Comparison of ENCODE assay signal across 29 cellular contexts in the genomic region with DNA sequence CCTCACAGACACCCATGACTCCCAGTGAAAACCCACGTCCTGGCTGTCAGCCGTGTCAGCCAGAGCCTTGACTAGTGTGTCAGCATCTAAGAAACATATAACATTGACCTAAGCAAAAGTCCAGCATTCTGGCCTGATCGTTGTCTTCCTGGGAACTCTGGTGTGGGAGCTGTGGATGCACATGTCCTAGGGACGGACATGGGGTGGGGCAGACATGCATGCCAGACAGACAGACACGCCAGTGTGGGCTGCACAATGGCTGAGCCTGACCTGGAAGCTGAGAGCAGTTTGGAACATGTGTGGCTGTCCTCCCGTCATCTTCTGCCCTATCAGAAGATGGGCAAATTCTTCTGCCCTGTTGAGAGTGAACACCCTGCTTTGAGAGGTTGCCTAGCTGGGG.
A peak's percentile ranks its signal among the peaks of the same experiment; 100 is the strongest.
DNase-seq lines count a peak whose midpoint lies in the region; ATAC-seq and TF ChIP-seq lines count a peak whose summit lies in the region.
"Had no signal": no experiment of that assay in that cellular context is flagged by ENCODE, and none has a peak within 500 bp of the region (broad histone marks: within the 10 kb centered on the region; RNA-seq: fewer than 3 reads in every experiment).

No MANE protein-coding gene starts in this region.

- DNase-seq in activated T-cell treated with anti-CD3 and anti-CD28 coated beads, Interleukin-2, amount 50 U/mL, for 72 hours: no peak
- DNase-seq in activated T-cell treated with anti-CD3 and anti-CD28 coated beads for 4 hours (no peak), naive B cell (no peak), ureter (ENCODE audit: low spot score) (peak; percentile 36), stomach (no peak)
- DNase-seq in activated T-helper 1 cell treated with anti-CD3 and anti-CD28 coated beads, Interleukin-12 subunit alpha, Interleukin-12 subunit beta, Interleukin-2, Interleukin-4 antibody, amounts not matched to agents 30 ng/mL and 10 ng/mL and 1 ng/mL, durations not matched to agents 14 hours and 24 hours and 36 hours (ENCODE audit: low spot score): no peak
- DNase-seq: activated CD4-positive, CD25-positive, alpha-beta regulatory T cell treated with anti-CD3 and anti-CD28 coated beads, Interleukin-2, amount 50 U/mL, for 72 hours; activated CD8-positive, alpha-beta T cell treated with anti-CD3 and anti-CD28 coated beads for 36 hours; activated gamma-delta T cell; effector memory CD4-positive, alpha-beta T cell; erythroblast; immature natural killer cell; IMR-90; mesendoderm; NCI-H146; NCI-H2107; NCI-H446; NCI-H748 treated with DMSO at 0.1 percent for 48 hours; right cardiac atrium; stimulated activated CD8-positive, alpha-beta memory T cell treated with anti-CD3 and anti-CD28 coated beads, Interleukin-4, amount 100 ng/mL, for 48 hours; T-helper 2 cell; trophoblast cell had no signal

- TF ChIP-seq CTCF in stomach (IDR thresholded peaks at IDR 0.05): no peak

- H3K9me3 ChIP-seq in stomach: no peaks in the 10 kb centered on the region
- H3K9me3 ChIP-seq: ascending aorta, neutrophil had no signal

- no peaks in the 10 kb centered on the region for H3K27me3 Mint-ChIP-seq in activated T-cell treated with anti-CD3 and anti-CD28 coated beads, Interleukin-2, amount 50 U/mL, for 72 hours (ENCODE audit: low read depth)
- H3K27me3 Mint-ChIP-seq in activated T-helper 1 cell treated with anti-CD3 and anti-CD28 coated beads, Interleukin-12 subunit alpha, Interleukin-12 subunit beta, Interleukin-2, Interleukin-4 antibody, amounts not matched to agents 30 ng/mL and 10 ng/mL and 1 ng/mL, durations not matched to agents 14 hours and 24 hours and 36 hours (ENCODE audit: insufficient read depth): no peaks in the 10 kb centered on the region
- no peaks in the 10 kb centered on the region for H3K27me3 Mint-ChIP-seq in naive B cell
- H3K27me3 Mint-ChIP-seq: activated CD8-positive, alpha-beta T cell treated with anti-CD3 and anti-CD28 coated beads for 36 hours had no signal

- no peaks in the 10 kb centered on the region for H3K4me1 ChIP-seq in stomach

- peaks cover 0 to 8% (median 0%) of the 10 kb centered on the region in 4 donors for H3K36me3 ChIP-seq in stomach
- H3K36me3 ChIP-seq: ascending aorta had no signal

- no peak for ATAC-seq in activated T-cell treated with anti-CD3 and anti-CD28 coated beads, Interleukin-2, amount 50 U/mL, for 72 hours (replicated peaks in 1 of 2)
- ATAC-seq in naive B cell (ENCODE audit: low read depth in 2 of 2): no peak
- ATAC-seq in HG03045 (IDR thresholded peaks at IDR 0.05; ENCODE audit: unreplicated experiment): no peak
- no peak for ATAC-seq in HG03460 (IDR thresholded peaks at IDR 0.05; ENCODE audit: unreplicated experiment)
- ATAC-seq: activated CD8-positive, alpha-beta T cell treated with anti-CD3 and anti-CD28 coated beads for 36 hours; Panc1; right cardiac atrium; SK-N-SH treated with all-trans-retinoic acid at 6 μM for 48 hours had no signal

- H3K4me3 Mint-ChIP-seq in activated T-cell treated with anti-CD3 and anti-CD28 coated beads, Interleukin-2, amount 50 U/mL, for 72 hours: no peak overlapping the region
- H3K4me3 Mint-ChIP-seq in activated T-helper 1 cell treated with anti-CD3 and anti-CD28 coated beads, Interleukin-12 subunit alpha, Interleukin-12 subunit beta, Interleukin-2, Interleukin-4 antibody, amounts not matched to agents 30 ng/mL and 10 ng/mL and 1 ng/mL, durations not matched to agents 14 hours and 24 hours and 36 hours: no peak overlapping the region
- H3K4me3 Mint-ChIP-seq in naive B cell: peak overlapping the region in 4 of 8 donors; percentile 12 to 36 (median 27)
- H3K4me3 Mint-ChIP-seq: activated CD8-positive, alpha-beta T cell treated with anti-CD3 and anti-CD28 coated beads for 36 hours; immature natural killer cell had no signal

- H3K36me3 Mint-ChIP-seq in activated T-cell treated with anti-CD3 and anti-CD28 coated beads, Interleukin-2, amount 50 U/mL, for 72 hours (ENCODE audit: insufficient read depth in 2 of 2): peaks cover 0 to 5% of the 10 kb centered on the region in 2 donors
- peaks cover 10% of the 10 kb centered on the region for H3K36me3 Mint-ChIP-seq in activated T-helper 1 cell treated with anti-CD3 and anti-CD28 coated beads, Interleukin-12 subunit alpha, Interleukin-12 subunit beta, Interleukin-2, Interleukin-4 antibody, amounts not matched to agents 30 ng/mL and 10 ng/mL and 1 ng/mL, durations not matched to agents 14 hours and 24 hours and 36 hours (ENCODE audit: low read depth)
- peaks cover 10 to 15% of the 10 kb centered on the region in 2 donors for H3K36me3 Mint-ChIP-seq in naive B cell

- intact Hi-C loops in activated T-helper 1 cell treated with anti-CD3 and anti-CD28 coated beads, Interleukin-12 subunit alpha, Interleukin-12 subunit beta, Interleukin-2, Interleukin-4 antibody, amounts not matched to agents 30 ng/mL and 10 ng/mL and 1 ng/mL, durations not matched to agents 14 hours and 24 hours and 36 hours (cut with micrococcal nuclease): no loop called here
- intact Hi-C loops in stomach (cut with DNase I; ENCODE audit: low total_unique reads): no loop called here

- 59 to 71% (median 67%) methylated on average over 6 of the region's 6 CpGs for WGBS in stomach, 5 donors

- no peaks in the 10 kb centered on the region for H3K27me3 ChIP-seq in stomach
- H3K27me3 ChIP-seq: ascending aorta, neutrophil had no signal

- H3K4me3 ChIP-seq in stomach: no peak overlapping the region
- H3K4me3 ChIP-seq: ascending aorta, coronary artery had no signal

- H3K9me3 Mint-ChIP-seq in activated T-cell treated with anti-CD3 and anti-CD28 coated beads, Interleukin-2, amount 50 U/mL, for 72 hours: peaks cover 0 to 3% of the 10 kb centered on the region in 2 donors
- H3K9me3 Mint-ChIP-seq in activated T-helper 1 cell treated with anti-CD3 and anti-CD28 coated beads, Interleukin-12 subunit alpha, Interleukin-12 subunit beta, Interleukin-2, Interleukin-4 antibody, amounts not matched to agents 30 ng/mL and 10 ng/mL and 1 ng/mL, durations not matched to agents 14 hours and 24 hours and 36 hours: no peaks in the 10 kb centered on the region
- peaks cover 0 to 5% (median 0%) of the 10 kb centered on the region in 7 donors for H3K9me3 Mint-ChIP-seq in naive B cell
- H3K9me3 Mint-ChIP-seq: activated CD8-positive, alpha-beta T cell treated with anti-CD3 and anti-CD28 coated beads for 36 hours; immature natural killer cell had no signal

- TF ChIP-seq EP300 in stomach (IDR thresholded peaks at IDR 0.05): no peak

- peaks cover 31% of the 10 kb centered on the region for H3K4me1 Mint-ChIP-seq in activated T-cell treated with anti-CD3 and anti-CD28 coated beads, Interleukin-2, amount 50 U/mL, for 72 hours (ENCODE audit: low read depth)
- peaks cover 18% of the 10 kb centered on the region for H3K4me1 Mint-ChIP-seq in activated T-helper 1 cell treated with anti-CD3 and anti-CD28 coated beads, Interleukin-12 subunit alpha, Interleukin-12 subunit beta, Interleukin-2, Interleukin-4 antibody, amounts not matched to agents 30 ng/mL and 10 ng/mL and 1 ng/mL, durations not matched to agents 14 hours and 24 hours and 36 hours (ENCODE audit: low read depth)
- peaks cover 27 to 45% (median 34%) of the 10 kb centered on the region in 3 donors for H3K4me1 Mint-ChIP-seq in naive B cell

- peak overlapping the region; percentile 30 for H3K27ac Mint-ChIP-seq in activated T-cell treated with anti-CD3 and anti-CD28 coated beads, Interleukin-2, amount 50 U/mL, for 72 hours
- H3K27ac Mint-ChIP-seq in activated T-helper 1 cell treated with anti-CD3 and anti-CD28 coated beads, Interleukin-12 subunit alpha, Interleukin-12 subunit beta, Interleukin-2, Interleukin-4 antibody, amounts not matched to agents 30 ng/mL and 10 ng/mL and 1 ng/mL, durations not matched to agents 14 hours and 24 hours and 36 hours: peak overlapping the region; percentile 32
- peak overlapping the region in 5 of 6 donors; percentile 58 to 97 (median 95) for H3K27ac Mint-ChIP-seq in naive B cell

- TF ChIP-seq POLR2A in stomach (IDR thresholded peaks at IDR 0.05): no peak

- H3K27ac ChIP-seq in stomach: no peak overlapping the region
- H3K27ac ChIP-seq: ascending aorta, neutrophil had no signal

Comparison
In these comparisons a context has a peak if more than half of its experiments do, and no peak if none do; other contexts are left out.
1. H3K27ac Mint-ChIP-seq: peak in every context shown above with its lines; median percentile 95 in naive B cell; 32 in activated T-helper 1 cell treated with anti-CD3 and anti-CD28 coated beads, Interleukin-12 subunit alpha, Interleukin-12 subunit beta, Interleukin-2, Interleukin-4 antibody, amounts not matched to agents 30 ng/mL and 10 ng/mL and 1 ng/mL, durations not matched to agents 14 hours and 24 hours and 36 hours; 30 in activated T-cell treated with anti-CD3 and anti-CD28 coated beads, Interleukin-2, amount 50 U/mL, for 72 hours.